In the genomic region with DNA sequence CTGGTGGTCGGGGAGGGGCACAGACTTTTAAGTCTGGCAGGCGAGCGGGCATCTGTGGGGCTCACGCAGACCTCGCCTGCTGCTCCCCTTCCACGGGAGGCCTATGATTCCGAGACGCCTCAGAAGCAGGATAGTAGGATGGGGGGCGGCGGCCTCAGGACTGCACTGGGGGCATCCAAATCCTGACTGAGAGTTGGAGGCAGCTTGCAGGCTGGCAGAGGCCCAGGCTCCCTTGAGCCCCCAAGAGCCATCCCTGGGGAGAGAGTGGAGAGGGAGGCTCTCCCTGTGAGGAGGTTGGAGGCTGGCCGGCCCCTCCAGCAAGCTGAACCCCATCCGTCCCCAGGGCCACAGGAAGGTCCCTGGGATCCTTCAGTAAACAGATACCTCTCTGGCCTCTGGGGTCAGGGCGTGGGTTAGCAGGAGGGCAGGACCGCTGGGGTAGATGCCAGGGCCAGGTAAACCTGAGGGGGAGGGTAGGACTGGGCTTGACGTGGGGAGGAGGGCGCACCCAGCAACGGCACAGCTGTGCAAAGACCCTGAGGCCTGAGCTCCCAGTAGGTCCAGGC, we compare ENCODE assay signal across 28 cellular contexts. TPM values are rescaled to one million over a fixed set of nuclear protein-coding genes. Genes with fewer than 3 reads are reported as not detected.
A peak's percentile ranks its signal among the peaks of the same experiment; 100 is the strongest.
DNase-seq lines count a peak whose midpoint lies in the region; ATAC-seq and TF ChIP-seq lines count a peak whose summit lies in the region.
"Had no signal": no experiment of that assay in that cellular context is flagged by ENCODE, and none has a peak within 500 bp of the region (broad histone marks: within the 10 kb centered on the region; RNA-seq: fewer than 3 reads in every experiment).

No MANE protein-coding gene starts in this region.

- H3K4me3 ChIP-seq in BLaER1: no peak overlapping the region
- no peak overlapping the region for H3K4me3 ChIP-seq in right lobe of liver
- no peak overlapping the region for H3K4me3 ChIP-seq in stomach
- H3K4me3 ChIP-seq: lung, MG63, SJSA1, tibial artery had no signal

- DNase-seq in T-helper 2 cell treated with Interferon-gamma antibody and Interleukin-4, amounts not matched to agents 5 μg/mL and 100 μg/mL, for 36 hours (ENCODE audit: low spot score): no peak
- DNase-seq in T-helper 2 cell: no peak
- DNase-seq in activated CD8-positive, alpha-beta T cell treated with anti-CD3 and anti-CD28 coated beads, Interleukin-2, amount 10 ng/mL, durations not matched to agents 7 days and 5 days: no peak
- DNase-seq in right lobe of liver: peak in 2 of 3 donors; percentile 23 to 56
- no peak for DNase-seq in NCI-H2029 treated with DMSO at 0.1 percent for 48 hours (lab: John Stamatoyannopoulos, UW)
- no peak for DNase-seq in amygdala (lab: John Stamatoyannopoulos, UW)
- no peak for DNase-seq in stomach
- DNase-seq: activated CD4-positive, alpha-beta T cell treated with anti-CD3 and anti-CD28 coated beads, Interleukin-2, amount 50 U/mL, for 4 hours; activated CD4-positive, CD25-positive, alpha-beta regulatory T cell; activated effector memory CD4-positive, alpha-beta T cell treated with Interleukin-2 at 50 U/mL for 16 hours; DMS 273 treated with DMSO at 0.1 percent for 48 hours; KG1; MG63; NCI-H2029; NCI-H2227 treated with DMSO at 0.1 percent for 48 hours; NCI-H526 treated with DMSO at 0.1 percent for 48 hours; tibial artery had no signal

- H3K9me3 ChIP-seq in BLaER1 (no peaks in the 10 kb centered on the region), right lobe of liver (no peaks in the 10 kb centered on the region), stomach (no peaks in the 10 kb centered on the region)
- H3K9me3 ChIP-seq: MG63, SJSA1, tibial artery had no signal

- no peak for ATAC-seq in activated CD8-positive, alpha-beta T cell treated with anti-CD3 and anti-CD28 coated beads, Interleukin-2, amount 10 ng/mL, durations not matched to agents 7 days and 5 days
- peak in 1 of 4 donors; percentile 1 for ATAC-seq in right lobe of liver
- ATAC-seq: Panc1 had no signal

- H3K36me3 Mint-ChIP-seq in T-helper 2 cell treated with Interferon-gamma antibody and Interleukin-4, amounts not matched to agents 5 μg/mL and 100 μg/mL, for 36 hours (ENCODE audit: low read depth): peaks cover 13% of the 10 kb centered on the region
- peaks cover 30% of the 10 kb centered on the region for H3K36me3 Mint-ChIP-seq in activated CD8-positive, alpha-beta T cell treated with anti-CD3 and anti-CD28 coated beads, Interleukin-2, amount 10 ng/mL, durations not matched to agents 7 days and 5 days (ENCODE audit: low read depth)
- H3K36me3 Mint-ChIP-seq: brain had no signal

- TF ChIP-seq CTCF in right lobe of liver (IDR thresholded peaks at IDR 0.05): no peak
- no peak for TF ChIP-seq CTCF in stomach (IDR thresholded peaks at IDR 0.05)

- no peak for TF ChIP-seq EP300 in stomach (IDR thresholded peaks at IDR 0.05)

- H3K27ac ChIP-seq in BLaER1 (peak overlapping the region; percentile 46; the same call in 1 of the 2 replicates), right lobe of liver (no peak overlapping the region), stomach (no peak overlapping the region)
- H3K27ac ChIP-seq: epithelial cell of prostate, SJSA1, tibial artery had no signal

- H3K9ac ChIP-seq in BLaER1: peak overlapping the region; percentile 51; the same call in 1 of the 2 replicates

- H3K27ac Mint-ChIP-seq in T-helper 2 cell treated with Interferon-gamma antibody and Interleukin-4, amounts not matched to agents 5 μg/mL and 100 μg/mL, for 36 hours: peak overlapping the region; percentile 60
- peak overlapping the region; percentile 52 for H3K27ac Mint-ChIP-seq in activated CD8-positive, alpha-beta T cell treated with anti-CD3 and anti-CD28 coated beads, Interleukin-2, amount 10 ng/mL, durations not matched to agents 7 days and 5 days

- H3K27me3 Mint-ChIP-seq in T-helper 2 cell treated with Interferon-gamma antibody and Interleukin-4, amounts not matched to agents 5 μg/mL and 100 μg/mL, for 36 hours (ENCODE audit: low read depth): no peaks in the 10 kb centered on the region
- H3K27me3 Mint-ChIP-seq in activated CD8-positive, alpha-beta T cell treated with anti-CD3 and anti-CD28 coated beads, Interleukin-2, amount 10 ng/mL, durations not matched to agents 7 days and 5 days (ENCODE audit: low read depth): no peaks in the 10 kb centered on the region
- H3K27me3 Mint-ChIP-seq: brain; CD4-positive, alpha-beta memory T cell had no signal

- H3K36me3 ChIP-seq in BLaER1 (peaks cover 63% of the 10 kb centered on the region), right lobe of liver (peaks cover 5 to 54% (median 34%) of the 10 kb centered on the region in 4 donors), stomach (peaks cover 50 to 91% (median 89%) of the 10 kb centered on the region in 4 donors)

- no peak overlapping the region for H3K4me3 Mint-ChIP-seq in T-helper 2 cell treated with Interferon-gamma antibody and Interleukin-4, amounts not matched to agents 5 μg/mL and 100 μg/mL, for 36 hours
- no peak overlapping the region for H3K4me3 Mint-ChIP-seq in activated CD8-positive, alpha-beta T cell treated with anti-CD3 and anti-CD28 coated beads, Interleukin-2, amount 10 ng/mL, durations not matched to agents 7 days and 5 days
- H3K4me3 Mint-ChIP-seq: brain; CD4-positive, alpha-beta memory T cell had no signal

- H3K4me1 Mint-ChIP-seq in T-helper 2 cell treated with Interferon-gamma antibody and Interleukin-4, amounts not matched to agents 5 μg/mL and 100 μg/mL, for 36 hours (ENCODE audit: low read depth): no peaks in the 10 kb centered on the region
- peaks cover 20% of the 10 kb centered on the region for H3K4me1 Mint-ChIP-seq in activated CD8-positive, alpha-beta T cell treated with anti-CD3 and anti-CD28 coated beads, Interleukin-2, amount 10 ng/mL, durations not matched to agents 7 days and 5 days (ENCODE audit: low read depth)
- H3K4me1 Mint-ChIP-seq: brain had no signal

- no peaks in the 10 kb centered on the region for H3K27me3 ChIP-seq in BLaER1
- no peaks in the 10 kb centered on the region for H3K27me3 ChIP-seq in right lobe of liver
- no peaks in the 10 kb centered on the region for H3K27me3 ChIP-seq in stomach
- H3K27me3 ChIP-seq: MG63, SJSA1, tibial artery had no signal

- H3K4me1 ChIP-seq in BLaER1: peaks cover 96% of the 10 kb centered on the region
- no peaks in the 10 kb centered on the region for H3K4me1 ChIP-seq in right lobe of liver
- peaks cover 20 to 42% (median 31%) of the 10 kb centered on the region in 4 donors for H3K4me1 ChIP-seq in stomach
- H3K4me1 ChIP-seq: SJSA1 had no signal

- H3K4me2 ChIP-seq in BLaER1: peak overlapping the region; percentile 61

- POLR2A ChIA-PET in activated CD8-positive, alpha-beta T cell treated with anti-CD3 and anti-CD28 coated beads, Interleukin-2, amount 10 ng/mL, durations not matched to agents 7 days and 5 days (lab: Charles Lee): interaction anchor here (1.0 to 1.6 kb wide), 3 partner anchors 29 to 58 kb away, joined by 4 read pairs; a partner anchor contains a TSS

- H3K9me3 Mint-ChIP-seq in T-helper 2 cell treated with Interferon-gamma antibody and Interleukin-4, amounts not matched to agents 5 μg/mL and 100 μg/mL, for 36 hours: no peaks in the 10 kb centered on the region
- no peaks in the 10 kb centered on the region for H3K9me3 Mint-ChIP-seq in activated CD8-positive, alpha-beta T cell treated with anti-CD3 and anti-CD28 coated beads, Interleukin-2, amount 10 ng/mL, durations not matched to agents 7 days and 5 days (ENCODE audit: insufficient read depth)
- H3K9me3 Mint-ChIP-seq: brain had no signal

- CTCF ChIA-PET in activated CD8-positive, alpha-beta T cell treated with anti-CD3 and anti-CD28 coated beads, Interleukin-2, amount 10 ng/mL, durations not matched to agents 7 days and 5 days (lab: Charles Lee): interaction anchor here (1.5 kb wide), 1 partner anchor 56 kb away, joined by 4 read pairs; no protein-coding TSS in a partner anchor

- 87% methylated on average over 3 of the region's 17 CpGs for WGBS in right lobe of liver (ENCODE audit: insufficient coverage, low coverage, low lambda C conversion rate, missing lambda C conversion rate)
- WGBS in stomach, 5 donors: 77 to 86% (median 80%) methylated on average over 17 of the region's 17 CpGs

- TF ChIP-seq POLR2A in right lobe of liver (IDR thresholded peaks at IDR 0.05): no peak
- no peak for TF ChIP-seq POLR2A in stomach (IDR thresholded peaks at IDR 0.05)

- intact Hi-C loops in right lobe of liver (cut with DNase I) (no loop called here), stomach (cut with DNase I; ENCODE audit: low total_unique reads) (no loop called here)

- H4K20me1 ChIP-seq in BLaER1: peaks cover 40% of the 10 kb centered on the region

RNA-seq across cellular contexts. Expression of a gene that starts 33.3 kb away (rescaled TPM):
- total RNA-seq in activated CD8-positive, alpha-beta T cell treated with anti-CD3 and anti-CD28 coated beads, Interleukin-2, amount 10 ng/mL, durations not matched to agents 7 days and 5 days: 100 to 1,000 TPM; 177 to 183 TPM
- 10 to 100 TPM; 18.3 to 28.9 (median 22.8) TPM for total RNA-seq in right lobe of liver
- total RNA-seq in stomach: 100 to 1,000 TPM in 1 of 5 donors, 10 to 100 TPM in 4; 34.9 to 122 (median 65.2) TPM
- 10 to 100 TPM in 2 of 3 donors, 1 to 10 TPM in 1; 9.6 to 42.3 (median 25.0) TPM for polyA plus RNA-seq in stomach

RNA-seq across cellular contexts. Expression of a gene that starts 39.8 kb away (rescaled TPM):
- 1 to 10 TPM; 4.1 to 4.2 TPM for total RNA-seq in activated CD8-positive, alpha-beta T cell treated with anti-CD3 and anti-CD28 coated beads, Interleukin-2, amount 10 ng/mL, durations not matched to agents 7 days and 5 days
- total RNA-seq in right lobe of liver (10 to 100 TPM in 1 of 6 experiments, 1 to 10 TPM in 5; 1.0 to 19.2 (median 2.2) TPM), stomach (1 to 10 TPM in 1 of 5 donors, under 1 TPM in 1, not detected in 3; 0.37 to 1.3 TPM)
- polyA plus RNA-seq in stomach: 1 to 10 TPM; 1.5 to 3.7 (median 1.6) TPM
- polyA plus RNA-seq: neural cell had no signal

RNA-seq across cellular contexts. Expression of a gene that starts 45.1 kb away (rescaled TPM):
- under 1 TPM in 1 of 2 experiments, not detected in 1; 0.40 TPM for total RNA-seq in activated CD8-positive, alpha-beta T cell treated with anti-CD3 and anti-CD28 coated beads, Interleukin-2, amount 10 ng/mL, durations not matched to agents 7 days and 5 days
- not detected for total RNA-seq in right lobe of liver
- total RNA-seq in stomach: not detected
- under 1 TPM in 1 of 3 donors, not detected in 2; 0.40 TPM for polyA plus RNA-seq in stomach
- total RNA-seq: CD4-positive, alpha-beta memory T cell; glomerular endothelial cell; H4; HT-29; lung; SJSA1 had no signal
- polyA plus RNA-seq: CD4-positive, alpha-beta memory T cell; neural cell had no signal

Comparison
In these comparisons a context has a peak if more than half of its experiments do, and no peak if none do; other contexts are left out.
1. DNase-seq: peak in right lobe of liver (2 of 3); none in T-helper 2 cell treated with Interferon-gamma antibody and Interleukin-4, amounts not matched to agents 5 μg/mL and 100 μg/mL, for 36 hours (single experiment), T-helper 2 cell (0 of 5), activated CD8-positive, alpha-beta T cell treated with anti-CD3 and anti-CD28 coated beads, Interleukin-2, amount 10 ng/mL, durations not matched to agents 7 days and 5 days (single experiment), NCI-H2029 treated with DMSO at 0.1 percent for 48 hours (single experiment), amygdala (0 of 56) and stomach (single experiment).